In genomic region chr17:6603746-6604325, GRCh38 we compare ENCODE assay signal across 16 cellular contexts. TPM values are rescaled to one million over a fixed set of nuclear protein-coding genes. Genes with fewer than 3 reads are reported as not detected.
DNase-seq lines count a peak whose midpoint lies in the region; ATAC-seq and TF ChIP-seq lines count a peak whose summit lies in the region.
"Had no signal": no experiment of that assay in that cellular context is flagged by ENCODE, and none has a peak within 500 bp of the region (broad histone marks: within the 10 kb centered on the region; RNA-seq: fewer than 3 reads in every experiment).

No MANE protein-coding gene starts in this region.

- in situ Hi-C loops in G401 (cut with HindIII; ENCODE audit: low sequenced_read_pairs): no loop called here

- no peaks in the 10 kb centered on the region for H3K27me3 Mint-ChIP-seq in osteocyte (ENCODE audit: unreplicated experiment)
- H3K27me3 Mint-ChIP-seq: activated naive CD8-positive, alpha-beta T cell treated with anti-CD3 and anti-CD28 coated beads, Interleukin-2, amount 50 U/mL, for 24 hours had no signal

- H3K4me3 Mint-ChIP-seq in osteocyte (ENCODE audit: unreplicated experiment): no peak overlapping the region
- H3K4me3 Mint-ChIP-seq: activated naive CD8-positive, alpha-beta T cell treated with anti-CD3 and anti-CD28 coated beads, Interleukin-2, amount 50 U/mL, for 24 hours had no signal

- no peaks in the 10 kb centered on the region for H3K9me3 Mint-ChIP-seq in osteocyte (ENCODE audit: unreplicated experiment)
- H3K9me3 Mint-ChIP-seq: activated naive CD8-positive, alpha-beta T cell treated with anti-CD3 and anti-CD28 coated beads, Interleukin-2, amount 50 U/mL, for 24 hours had no signal

- peaks cover 16% of the 10 kb centered on the region for H3K4me1 Mint-ChIP-seq in osteocyte (ENCODE audit: unreplicated experiment)
- H3K4me1 Mint-ChIP-seq: activated naive CD8-positive, alpha-beta T cell treated with anti-CD3 and anti-CD28 coated beads, Interleukin-2, amount 50 U/mL, for 24 hours had no signal

- H3K27ac Mint-ChIP-seq in osteocyte (ENCODE audit: unreplicated experiment): peak overlapping the region; percentile 3
- H3K27ac Mint-ChIP-seq: activated naive CD8-positive, alpha-beta T cell treated with anti-CD3 and anti-CD28 coated beads, Interleukin-2, amount 50 U/mL, for 24 hours had no signal

- H3K36me3 Mint-ChIP-seq in osteocyte (ENCODE audit: unreplicated experiment): peaks cover 36% of the 10 kb centered on the region

- peak; percentile 7 for DNase-seq in G401 (ENCODE audit: low spot score)
- peak; percentile 2 to 30 for DNase-seq in NCI-H446 (lab: John Stamatoyannopoulos, UW)
- DNase-seq in fibroblast of peridontal ligament (ENCODE audit: extremely low read depth): peak; percentile 55
- no peak for DNase-seq in osteocyte (ENCODE audit: extremely low spot score, unreplicated experiment)
- DNase-seq in NCI-H1694 (lab: John Stamatoyannopoulos, UW): no peak
- DNase-seq: activated CD4-positive, CD25-positive, alpha-beta regulatory T cell; activated naive CD8-positive, alpha-beta T cell treated with anti-CD3 and anti-CD28 coated beads, Interleukin-2, amount 50 U/mL, for 24 hours; BE2C; esophagus squamous epithelium; NCI-H2227 treated with DMSO at 0.1 percent for 48 hours; stimulated activated CD4-positive, alpha-beta T cell treated with anti-CD3 and anti-CD28 coated beads, Interleukin-4, amount 100 ng/mL, for 1 hour; T-helper 2 cell had no signal

- TF ChIP-seq CTCF in osteocyte (IDR thresholded peaks at IDR 0.05): no peak

- ATAC-seq in HG03469 (IDR thresholded peaks at IDR 0.05; ENCODE audit: unreplicated experiment) (no peak), HG02981 (IDR thresholded peaks at IDR 0.05; ENCODE audit: unreplicated experiment) (no peak)
- ATAC-seq: activated naive CD8-positive, alpha-beta T cell treated with anti-CD3 and anti-CD28 coated beads, Interleukin-2, amount 50 U/mL, for 24 hours; Right ventricle myocardium inferior had no signal

RNA-seq across cellular contexts. Expression of gene KIAA0753, which starts 36.7 kb away (rescaled TPM):
- 16.7 and 17.2 TPM in 2 replicates for total RNA-seq in G401 (2014; rRNA removed; shearing (Covaris generic))
- 21.2 and 24.0 TPM in 2 replicates for total RNA-seq in osteocyte

RNA-seq across cellular contexts. Expression of gene TXNDC17, which starts 37.0 kb away (rescaled TPM):
- 147 and 228 TPM in 2 replicates for total RNA-seq in G401 (2014; rRNA removed; shearing (Covaris generic))
- 49.1 and 53.5 TPM in 2 replicates for total RNA-seq in osteocyte

RNA-seq across cellular contexts. Expression of gene PITPNM3, which starts 47.5 kb away (rescaled TPM):
- 0.92 and 2.1 TPM in 2 replicates for total RNA-seq in G401 (2014; rRNA removed; shearing (Covaris generic))
- 0.78 and 0.94 TPM in 2 replicates for total RNA-seq in osteocyte

RNA-seq across cellular contexts. Expression of gene MED31, which starts 47.6 kb away (rescaled TPM):
- 16.4 and 27.2 TPM in 2 replicates for total RNA-seq in G401 (2014; rRNA removed; shearing (Covaris generic))
- 13.4 and 17.4 TPM in 2 replicates for total RNA-seq in osteocyte

RNA-seq across cellular contexts. Expression of gene C17orf100, which starts 47.7 kb away (rescaled TPM):
- total RNA-seq in G401 (2014; rRNA removed; shearing (Covaris generic)): 2.5 and 2.8 TPM in 2 replicates
- total RNA-seq in osteocyte: 3.1 and 3.2 TPM in 2 replicates
- total RNA-seq: skeletal muscle tissue had no signal

Comparison
In these comparisons a context has a peak if more than half of its experiments do, and no peak if none do; other contexts are left out.
1. DNase-seq: peak in G401 (single experiment), NCI-H446 (2 of 2) and fibroblast of peridontal ligament (single experiment); none in osteocyte (single experiment) and NCI-H1694 (single experiment).